11 cellular contexts compared by ENCODE assay signal in the genomic region with DNA sequence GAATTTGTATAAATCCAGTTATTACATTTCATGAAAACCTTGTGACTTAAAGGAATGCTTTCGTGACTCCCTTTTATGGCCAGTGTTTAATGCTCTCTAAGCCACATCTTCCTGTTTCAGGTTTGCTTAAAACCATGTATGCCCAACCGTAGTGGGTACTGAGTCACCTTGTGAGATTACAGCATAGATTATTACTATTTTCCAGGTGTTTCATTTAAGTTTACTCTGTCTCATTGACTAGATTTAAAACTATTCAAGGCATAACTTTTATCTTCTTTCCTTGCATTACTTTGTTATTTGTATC. TPM values are rescaled to one million over a fixed set of nuclear protein-coding genes. Genes with fewer than 3 reads are reported as not detected.
DNase-seq lines count a peak whose midpoint lies in the region; ATAC-seq and TF ChIP-seq lines count a peak whose summit lies in the region.
"Had no signal": no experiment of that assay in that cellular context is flagged by ENCODE, and none has a peak within 500 bp of the region (broad histone marks: within the 10 kb centered on the region; RNA-seq: fewer than 3 reads in every experiment).

No MANE protein-coding gene starts in this region.

- H3K4me1 ChIP-seq in lower lobe of right lung = no peaks in the 10 kb centered on the region
- H3K4me1 ChIP-seq: HAP-1 had no signal

- no peaks in the 10 kb centered on the region for H3K27me3 ChIP-seq in lower lobe of right lung (ENCODE audit: low read depth)
- H3K27me3 ChIP-seq: adrenal gland had no signal

- peaks cover 45% of the 10 kb centered on the region for H3K4me1 Mint-ChIP-seq in T-helper 1 cell treated with Interleukin-12 subunit alpha and Interleukin-12 subunit beta and Interleukin-4 antibody, amounts not matched to agents 30 μg/mL and 1 μg/mL, for 36 hours (ENCODE audit: low read depth)
- H3K4me1 Mint-ChIP-seq in mesothelial cell of epicardium = peaks cover 15% of the 10 kb centered on the region

- no peaks in the 10 kb centered on the region for H3K9me3 Mint-ChIP-seq in T-helper 1 cell treated with Interleukin-12 subunit alpha and Interleukin-12 subunit beta and Interleukin-4 antibody, amounts not matched to agents 30 μg/mL and 1 μg/mL, for 36 hours
- H3K9me3 Mint-ChIP-seq in mesothelial cell of epicardium = peaks cover 4% of the 10 kb centered on the region

- TF ChIP-seq CTCF in mesothelial cell of epicardium (IDR thresholded peaks at IDR 0.05; ENCODE audit: unreplicated experiment) (no peak), lower lobe of right lung (IDR thresholded peaks at IDR 0.05) (no peak)

- H3K9me3 ChIP-seq in lower lobe of right lung = no peaks in the 10 kb centered on the region
- H3K9me3 ChIP-seq: adrenal gland, HAP-1 had no signal

- intact Hi-C loops in lower lobe of right lung (cut with DNase I) = no loop called here

- peak overlapping the region; percentile 63 for H3K4me3 Mint-ChIP-seq in T-helper 1 cell treated with Interleukin-12 subunit alpha and Interleukin-12 subunit beta and Interleukin-4 antibody, amounts not matched to agents 30 μg/mL and 1 μg/mL, for 36 hours
- H3K4me3 Mint-ChIP-seq in mesothelial cell of epicardium = no peak overlapping the region

- no peak for DNase-seq in activated CD4-positive, CD25-positive, alpha-beta regulatory T cell (lab: John Stamatoyannopoulos, UW)
- DNase-seq in HCEC 1CT (peak; percentile 31), mesothelial cell of epicardium (ENCODE audit: low spot score in 2 of 2, unreplicated experiment in 2 of 2) (no peak), D341Med (ENCODE audit: low spot score) (no peak), lower lobe of right lung (no peak)
- DNase-seq: adrenal gland had no signal

- ATAC-seq in activated CD4-positive, CD25-positive, alpha-beta regulatory T cell treated with anti-CD3 and anti-CD28 coated beads, Interleukin-2, amount 50 U/mL, for 24 hours = peak; percentile 93
- ATAC-seq in HG02885 (IDR thresholded peaks at IDR 0.05; ENCODE audit: poor library complexity, unreplicated experiment) (no peak), lower lobe of right lung (no peak)

- H3K36me3 Mint-ChIP-seq in T-helper 1 cell treated with Interleukin-12 subunit alpha and Interleukin-12 subunit beta and Interleukin-4 antibody, amounts not matched to agents 30 μg/mL and 1 μg/mL, for 36 hours (ENCODE audit: low read depth) = peaks cover 49% of the 10 kb centered on the region
- peaks cover 42% of the 10 kb centered on the region for H3K36me3 Mint-ChIP-seq in mesothelial cell of epicardium

- no peaks in the 10 kb centered on the region for H3K27me3 Mint-ChIP-seq in T-helper 1 cell treated with Interleukin-12 subunit alpha and Interleukin-12 subunit beta and Interleukin-4 antibody, amounts not matched to agents 30 μg/mL and 1 μg/mL, for 36 hours (ENCODE audit: low read depth)
- H3K27me3 Mint-ChIP-seq in mesothelial cell of epicardium (ENCODE audit: low read depth) = no peaks in the 10 kb centered on the region

- H3K4me3 ChIP-seq in lower lobe of right lung = no peak overlapping the region
- H3K4me3 ChIP-seq: adrenal gland, HAP-1 had no signal

- H3K27ac ChIP-seq in lower lobe of right lung = no peak overlapping the region
- H3K27ac ChIP-seq: 22Rv1 had no signal

- peak overlapping the region; percentile 93 for H3K27ac Mint-ChIP-seq in T-helper 1 cell treated with Interleukin-12 subunit alpha and Interleukin-12 subunit beta and Interleukin-4 antibody, amounts not matched to agents 30 μg/mL and 1 μg/mL, for 36 hours
- H3K27ac Mint-ChIP-seq in mesothelial cell of epicardium = peak overlapping the region; percentile 84

- H3K36me3 ChIP-seq in lower lobe of right lung = peaks cover 95% of the 10 kb centered on the region

RNA-seq across cellular contexts. Expression of a gene that starts 40.1 kb away (rescaled TPM):
- total RNA-seq in mesothelial cell of epicardium (65.7 to 67.7 TPM (median 66.1 TPM) in 3 replicates), lower lobe of right lung (38.0 TPM)

Comparison
In these comparisons a context has a peak if more than half of its experiments do, and no peak if none do; other contexts are left out.
1. ATAC-seq: peak in activated CD4-positive, CD25-positive, alpha-beta regulatory T cell treated with anti-CD3 and anti-CD28 coated beads, Interleukin-2, amount 50 U/mL, for 24 hours (2 of 2); none in HG02885 (single experiment) and lower lobe of right lung (0 of 2).